In genomic region chr19:33208904-33209843, GRCh38 we compare ENCODE assay signal across 18 cellular contexts. TPM values are rescaled to one million over a fixed set of nuclear protein-coding genes. Genes with fewer than 3 reads are reported as not detected.
"Had no signal": no experiment of that assay in that cellular context is flagged by ENCODE, and none has a peak within 500 bp of the region (broad histone marks: within the 10 kb centered on the region; RNA-seq: fewer than 3 reads in every experiment).

No MANE protein-coding gene starts in this region.

- H3K27me3 ChIP-seq: thyroid gland had no signal

- H3K4me1 ChIP-seq: gastroesophageal sphincter, thyroid gland had no signal

- ATAC-seq: activated CD8-positive, alpha-beta T cell treated with anti-CD3 and anti-CD28 coated beads, Interleukin-2, amount 10 ng/mL, durations not matched to agents 7 days and 5 days; gastroesophageal sphincter; natural killer cell treated with Interleukin-12 subunit alpha and Interleukin-12 subunit beta and Interleukin-15 and Interleukin-18, amount 100 ng/mL, for 72 hours had no signal

- H3K27ac ChIP-seq: gastroesophageal sphincter, skin epidermis, thyroid gland, VCaP had no signal

- DNase-seq: activated CD8-positive, alpha-beta memory T cell treated with anti-CD3 and anti-CD28 coated beads, Interleukin-2, amount 50 U/mL, for 48 hours; activated CD8-positive, alpha-beta T cell treated with anti-CD3 and anti-CD28 coated beads, Interleukin-2, amount 10 ng/mL, durations not matched to agents 7 days and 5 days; activated naive CD4-positive, alpha-beta T cell treated with anti-CD3 and anti-CD28 coated beads for 36 hours; cortex of kidney; effector CD8-positive, alpha-beta T cell; hippocampal formation; mammary epithelial cell; occipital lobe; stimulated activated CD4-positive, alpha-beta T cell treated with anti-CD3 and anti-CD28 coated beads, Interleukin-4, amount 100 ng/mL, for 4 hours; T-helper 1 cell; thyroid gland had no signal

- H3K9me3 ChIP-seq: gastroesophageal sphincter, thyroid gland had no signal

- H3K4me3 ChIP-seq: gastroesophageal sphincter, skin epidermis, thyroid gland had no signal

RNA-seq across cellular contexts. Expression of gene LRP3, which starts 15.0 kb away (rescaled TPM):
- total RNA-seq: activated CD8-positive, alpha-beta T cell treated with anti-CD3 and anti-CD28 coated beads, Interleukin-2, amount 10 ng/mL, durations not matched to agents 7 days and 5 days; natural killer cell treated with Interleukin-12 subunit alpha and Interleukin-12 subunit beta and Interleukin-15 and Interleukin-18, amount 100 ng/mL, for 72 hours had no signal

RNA-seq across cellular contexts. Expression of gene SLC7A10, which starts 16.5 kb away (rescaled TPM):
- total RNA-seq: activated CD8-positive, alpha-beta T cell treated with anti-CD3 and anti-CD28 coated beads, Interleukin-2, amount 10 ng/mL, durations not matched to agents 7 days and 5 days; activated naive CD4-positive, alpha-beta T cell treated with anti-CD3 and anti-CD28 coated beads for 36 hours; activated T-helper 1 cell treated with anti-CD3 and anti-CD28 coated beads, Interleukin-12 subunit alpha, Interleukin-12 subunit beta, Interleukin-2, Interleukin-4 antibody, amounts not matched to agents 30 ng/mL and 10 ng/mL and 1 ng/mL, durations not matched to agents 14 hours and 24 hours and 36 hours; fibroblast of lung; gastroesophageal sphincter; mammary epithelial cell; mucosa of gallbladder; natural killer cell treated with Interleukin-12 subunit alpha and Interleukin-12 subunit beta and Interleukin-15 and Interleukin-18, amount 100 ng/mL, for 72 hours had no signal
- polyA plus RNA-seq: fibroblast of lung, mammary epithelial cell had no signal
